In genomic region chr18:21444465-21445023, GRCh38 we compare ENCODE assay signal across 8 cellular contexts.
DNase-seq lines count a peak whose midpoint lies in the region; ATAC-seq and TF ChIP-seq lines count a peak whose summit lies in the region.

No MANE protein-coding gene starts in this region.

- ATAC-seq in left colon = peak; percentile 55
- ATAC-seq in GM21515 (IDR thresholded peaks at IDR 0.05; ENCODE audit: unreplicated experiment) = no peak

- TF ChIP-seq CTCF in GM13977 (IDR thresholded peaks at IDR 0.05; ENCODE audit: extremely low read depth, insufficient read depth, missing control alignments) (peak; percentile 77), brain microvascular endothelial cell (IDR thresholded peaks at IDR 0.05; ENCODE audit: low read depth, low read length, missing control alignments) (peak; percentile 86)

- DNase-seq in AG08396 (ENCODE audit: low spot score) (peak; percentile 40), GM13977 (ENCODE audit: low spot score) (peak; percentile 56), NCI-H226 (peak; percentile 31), brain microvascular endothelial cell (peak; percentile 36), left colon (peak in 1 of 2 donors; percentile 10), KG1 (lab: John Stamatoyannopoulos, UW) (no peak), occipital lobe (lab: John Stamatoyannopoulos, UW) (no peak)

- intact Hi-C loops in left colon (cut with DNase I, micrococcal nuclease) = loop anchor here in 1 of 2 donors (5.0 kb wide), 1 partner anchor 252 kb away; no protein-coding TSS in a partner anchor

- no peak overlapping the region for H3K27ac ChIP-seq in brain microvascular endothelial cell

- H3K4me3 ChIP-seq in brain microvascular endothelial cell (ENCODE audit: low read depth, low read length) = no peak overlapping the region

- in situ Hi-C loops in GM13977 (cut with MboI; ENCODE audit: low pct_unique_long_range_greater_than_20kb, low sequenced_read_pairs, unreplicated experiment) = loop anchor here (10.0 to 25.0 kb wide), 2 partner anchors 107 to 240 kb away; no protein-coding TSS in a partner anchor
- in situ Hi-C loops in brain microvascular endothelial cell (cut with HindIII; ENCODE audit: low pct_ligation_motif_present, low sequenced_read_pairs) = no loop called here

- no peaks in the 10 kb centered on the region for H3K27me3 ChIP-seq in brain microvascular endothelial cell (replicated peaks)

- no peaks in the 10 kb centered on the region for H3K36me3 ChIP-seq in brain microvascular endothelial cell (replicated peaks)

Comparison
In these comparisons a context has a peak if more than half of its experiments do, and no peak if none do; other contexts are left out.
1. DNase-seq: peak in AG08396 (single experiment), GM13977 (single experiment), NCI-H226 (single experiment) and brain microvascular endothelial cell (single experiment); none in KG1 (single experiment) and occipital lobe (single experiment).